ENCODE assay signal across 25 cellular contexts in genomic region chr2:38626326-38627031, GRCh38. TPM values are rescaled to one million over a fixed set of nuclear protein-coding genes. Genes with fewer than 3 reads are reported as not detected.
DNase-seq lines count a peak whose midpoint lies in the region; ATAC-seq, FAIRE-seq and TF ChIP-seq lines count a peak whose summit lies in the region.
"Had no signal": no experiment of that assay in that cellular context is flagged by ENCODE, and none has a peak within 500 bp of the region (broad histone marks: within the 10 kb centered on the region; RNA-seq: fewer than 3 reads in every experiment).

No MANE protein-coding gene starts in this region.

- H3K9me3 Mint-ChIP-seq in stimulated activated effector memory CD8-positive, alpha-beta T cell treated with anti-CD3 and anti-CD28 coated beads, Interleukin-12 subunit alpha, Interleukin-12 subunit beta, amount 100 ng/mL, for 72 hours: no peaks in the 10 kb centered on the region

- no peak overlapping the region for H3K4me3 ChIP-seq in Peyer's patch
- H3K4me3 ChIP-seq: GM23248, hepatocyte, lung, prostate gland, tibial nerve had no signal

- no peak for TF ChIP-seq CTCF in Peyer's patch (IDR thresholded peaks at IDR 0.05)

- H3K27ac ChIP-seq in Peyer's patch: peak overlapping the region in 2 of 4 donors; percentile 25 to 38
- H3K27ac ChIP-seq: GM23248, hepatocyte, prostate gland, tibial nerve, VCaP had no signal

- H3K27me3 ChIP-seq in Peyer's patch: no peaks in the 10 kb centered on the region
- H3K27me3 ChIP-seq: hepatocyte, tibial nerve had no signal

- peak overlapping the region; percentile 32 for H3K4me3 Mint-ChIP-seq in stimulated activated effector memory CD8-positive, alpha-beta T cell treated with anti-CD3 and anti-CD28 coated beads, Interleukin-12 subunit alpha, Interleukin-12 subunit beta, amount 100 ng/mL, for 72 hours
- H3K4me3 Mint-ChIP-seq: natural killer cell; stimulated activated naive B cell treated with anti-CD40 and anti-IgM and Interleukin-4, amounts not matched to agents 10 μg/mL and 1 μg/mL and 100 μg/mL, for 72 hours had no signal

- DNase-seq in stimulated activated CD4-positive, alpha-beta T cell treated with anti-CD3 and anti-CD28 coated beads, Interleukin-15, amount 100 ng/mL, for 24 hours: peak; percentile 34
- DNase-seq in stimulated activated CD4-positive, alpha-beta T cell treated with anti-CD3 and anti-CD28 coated beads, Interleukin-12 subunit alpha, Interleukin-12 subunit beta, amount 100 ng/mL, for 4 hours: no peak
- DNase-seq in Peyer's patch: peak in 2 of 3 donors; percentile 49 to 70
- peak; percentile 10 for DNase-seq in activated effector memory CD4-positive, alpha-beta T cell treated with Interleukin-2 at 50 U/mL for 16 hours
- DNase-seq in stimulated activated effector memory CD8-positive, alpha-beta T cell treated with anti-CD3 and anti-CD28 coated beads, Interleukin-12 subunit alpha, Interleukin-12 subunit beta, amount 100 ng/mL, for 72 hours (ENCODE audit: low spot score in 2 of 2): no peak
- DNase-seq in H4 (ENCODE audit: low spot score): no peak
- DNase-seq in GM12892 (ENCODE audit: insufficient read length): no peak
- DNase-seq: activated CD8-positive, alpha-beta memory T cell treated with anti-CD3 and anti-CD28 coated beads, Interleukin-2, amount 50 U/mL, for 48 hours; amygdala; GDM1; GM23248; islet precursor cell; KBM-7; natural killer cell; NCI-H82; SK-N-SH; stimulated activated naive B cell treated with anti-CD40 and anti-IgM and Interleukin-4, amounts not matched to agents 10 μg/mL and 1 μg/mL and 100 μg/mL, for 72 hours had no signal

- peak overlapping the region; percentile 68 for H3K27ac Mint-ChIP-seq in stimulated activated effector memory CD8-positive, alpha-beta T cell treated with anti-CD3 and anti-CD28 coated beads, Interleukin-12 subunit alpha, Interleukin-12 subunit beta, amount 100 ng/mL, for 72 hours
- H3K27ac Mint-ChIP-seq: natural killer cell; stimulated activated naive B cell treated with anti-CD40 and anti-IgM and Interleukin-4, amounts not matched to agents 10 μg/mL and 1 μg/mL and 100 μg/mL, for 72 hours had no signal

- H3K36me3 Mint-ChIP-seq in stimulated activated effector memory CD8-positive, alpha-beta T cell treated with anti-CD3 and anti-CD28 coated beads, Interleukin-12 subunit alpha, Interleukin-12 subunit beta, amount 100 ng/mL, for 72 hours: no peaks in the 10 kb centered on the region
- H3K36me3 Mint-ChIP-seq: natural killer cell; stimulated activated naive B cell treated with anti-CD40 and anti-IgM and Interleukin-4, amounts not matched to agents 10 μg/mL and 1 μg/mL and 100 μg/mL, for 72 hours had no signal

- peaks cover 24% of the 10 kb centered on the region for H3K4me1 Mint-ChIP-seq in stimulated activated effector memory CD8-positive, alpha-beta T cell treated with anti-CD3 and anti-CD28 coated beads, Interleukin-12 subunit alpha, Interleukin-12 subunit beta, amount 100 ng/mL, for 72 hours

- peak; percentile 49 for ATAC-seq in stimulated activated effector memory CD8-positive, alpha-beta T cell treated with anti-CD3 and anti-CD28 coated beads, Interleukin-12 subunit alpha, Interleukin-12 subunit beta, amount 100 ng/mL, for 72 hours
- no peak for ATAC-seq in HG03378 (IDR thresholded peaks at IDR 0.05; ENCODE audit: unreplicated experiment)
- ATAC-seq: natural killer cell; stimulated activated naive B cell treated with anti-CD40 and anti-IgM and Interleukin-4, amounts not matched to agents 10 μg/mL and 1 μg/mL and 100 μg/mL, for 72 hours had no signal

- no peak for TF ChIP-seq POLR2A in Peyer's patch (IDR thresholded peaks at IDR 0.05)
- TF ChIP-seq POLR2A in GM12892 (IDR thresholded peaks at IDR 0.05; ENCODE audit: low read depth, low read length): no peak

- H3K36me3 ChIP-seq in Peyer's patch: no peaks in the 10 kb centered on the region
- H3K36me3 ChIP-seq: prostate gland, tibial nerve had no signal

- H3K4me1 ChIP-seq in Peyer's patch: no peaks in the 10 kb centered on the region
- H3K4me1 ChIP-seq: prostate gland, tibial nerve had no signal

- no peak for FAIRE-seq in GM12892 (lab: Jason Lieb, UNC)
- FAIRE-seq: D721Med, RCC 7860 had no signal

- no peaks in the 10 kb centered on the region for H3K9me3 ChIP-seq in Peyer's patch
- H3K9me3 ChIP-seq: prostate gland, SK-N-SH had no signal

RNA-seq across cellular contexts. Expression of gene HNRNPLL, which starts 23.8 kb away (rescaled TPM):
- total RNA-seq in Peyer's patch: 10 to 100 TPM; 33.3 to 70.1 (median 48.0) TPM
- 32.9 and 42.3 TPM in 2 replicates for total RNA-seq in H4 (2014; rRNA removed; shearing (Covaris generic))
- polyA plus RNA-seq in GM12892 (2012; ENCODE audit: missing spikeins): 24.0 TPM

RNA-seq across cellular contexts. Expression of gene GALM, which starts 39.4 kb away (rescaled TPM):
- total RNA-seq in Peyer's patch: 100 to 1,000 TPM in 1 of 4 donors, 10 to 100 TPM in 3; 68.1 to 118 (median 86.0) TPM
- not detected in 2 replicates for total RNA-seq in H4 (2014; rRNA removed; shearing (Covaris generic))
- polyA plus RNA-seq in GM12892 (2012; ENCODE audit: missing spikeins): 12.1 TPM

Comparison
In these comparisons a context has a peak if more than half of its experiments do, and no peak if none do; other contexts are left out.
1. DNase-seq: peak in stimulated activated CD4-positive, alpha-beta T cell treated with anti-CD3 and anti-CD28 coated beads, Interleukin-15, amount 100 ng/mL, for 24 hours (single experiment), Peyer's patch (2 of 3) and activated effector memory CD4-positive, alpha-beta T cell treated with Interleukin-2 at 50 U/mL for 16 hours (single experiment); none in stimulated activated CD4-positive, alpha-beta T cell treated with anti-CD3 and anti-CD28 coated beads, Interleukin-12 subunit alpha, Interleukin-12 subunit beta, amount 100 ng/mL, for 4 hours (single experiment), stimulated activated effector memory CD8-positive, alpha-beta T cell treated with anti-CD3 and anti-CD28 coated beads, Interleukin-12 subunit alpha, Interleukin-12 subunit beta, amount 100 ng/mL, for 72 hours (0 of 2), H4 (single experiment) and GM12892 (single experiment).
2. RNA of gene GALM, which starts 39.4 kb away (total RNA-seq): 68.1 to 118 TPM in Peyer's patch; not detected in H4; every median in the first group is over 10 times any median in the second.